ENCODE assay signal across 8 cellular contexts in the genomic region with DNA sequence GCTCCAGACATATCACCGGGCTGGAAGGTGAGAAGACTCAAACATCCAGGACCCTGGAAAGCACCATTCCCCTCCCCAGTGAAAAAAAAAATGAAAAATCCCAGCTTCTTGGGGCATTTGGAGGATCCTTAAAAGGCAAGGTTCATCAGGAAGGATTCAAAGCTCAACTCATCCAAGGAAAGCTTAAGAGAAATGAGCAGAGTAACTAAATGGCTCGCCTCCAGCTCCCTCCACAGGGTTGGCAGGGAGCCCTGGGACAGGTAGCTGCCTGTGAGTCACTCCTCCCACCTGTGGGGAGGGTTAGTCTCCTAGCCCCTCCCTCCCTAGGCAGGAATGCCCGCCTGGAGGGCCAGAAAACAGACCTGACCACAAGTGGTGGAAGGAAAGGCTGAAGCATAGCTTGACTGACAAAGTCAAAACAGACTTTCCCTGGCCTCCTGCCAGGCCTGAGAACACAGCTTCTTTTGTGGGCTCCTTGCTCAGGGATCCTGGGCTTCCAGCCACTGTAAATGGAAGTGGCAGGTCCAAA. TPM values are rescaled to one million over a fixed set of nuclear protein-coding genes. Genes with fewer than 3 reads are reported as not detected.
DNase-seq lines count a peak whose midpoint lies in the region; ATAC-seq and FAIRE-seq lines count a peak whose summit lies in the region.

No MANE protein-coding gene starts in this region.

- intact Hi-C loops in right cardiac atrium (cut with DNase I) = no loop called here

- H3K36me3 ChIP-seq in small intestine (ENCODE audit: control insufficient read depth in 2 of 2, insufficient read depth in 2 of 2, low read length in 2 of 2) = peaks cover 0 to 2% of the 10 kb centered on the region in 2 donors

- H3K27me3 ChIP-seq in right cardiac atrium (ENCODE audit: control insufficient read depth, insufficient read depth) = no peaks in the 10 kb centered on the region
- H3K27me3 ChIP-seq in small intestine (ENCODE audit: control insufficient read depth in 2 of 2, insufficient read depth in 2 of 2, low read length in 2 of 2) = no peaks in the 10 kb centered on the region

- H3K27ac ChIP-seq in right cardiac atrium (ENCODE audit: low read length) (peak overlapping the region; percentile 7), small intestine (ENCODE audit: low read depth in 1 of 2, low read length in 1 of 2) (peak overlapping the region; percentile 95 to 97)

- FAIRE-seq in small intestine (lab: Jason Lieb, UNC) = peak; percentile 57

- H3K4me3 ChIP-seq in right cardiac atrium (ENCODE audit: low read length) (no peak overlapping the region), small intestine (ENCODE audit: low read depth in 1 of 2, low read length in 2 of 2) (peak overlapping the region in 1 of 2 donors; percentile 58)

- H3K4me1 ChIP-seq in right cardiac atrium (ENCODE audit: control insufficient read depth, insufficient read depth, low read length) (peaks cover 18% of the 10 kb centered on the region), small intestine (ENCODE audit: control insufficient read depth in 2 of 2, insufficient read depth in 1 of 2, low read depth in 1 of 2, low read length in 1 of 2) (peaks cover 22 to 25% of the 10 kb centered on the region in 2 donors)

- DNase-seq in NCI-H1417 (lab: John Stamatoyannopoulos, UW) = peak; percentile 46 to 71 (median 62)
- no peak for DNase-seq in NCI-H1417 treated with DMSO at 0.1 percent for 48 hours (lab: John Stamatoyannopoulos, UW)
- peak; percentile 79 for DNase-seq in NCI-H510A (lab: John Stamatoyannopoulos, UW)
- peak; percentile 73 to 76 for DNase-seq in activated T-cell treated with anti-CD3 and anti-CD28 coated beads, Interleukin-2, amount 50 U/mL, for 48 hours
- DNase-seq in right cardiac atrium = peak; percentile 84 to 93 (median 90)
- peak; percentile 99 for DNase-seq in small intestine
- DNase-seq in NOMO-1 treated with DMSO at 0.1 percent for 48 hours (lab: John Stamatoyannopoulos, UW; ENCODE audit: unreplicated experiment) = no peak

- H3K9me3 ChIP-seq in right cardiac atrium (ENCODE audit: control insufficient read depth, low read length) (no peaks in the 10 kb centered on the region), small intestine (ENCODE audit: control insufficient read depth, low read depth) (no peaks in the 10 kb centered on the region)

- ATAC-seq in right cardiac atrium (peak; percentile 10 to 17), HG03045 (IDR thresholded peaks at IDR 0.05; ENCODE audit: unreplicated experiment) (no peak)

- WGBS in right cardiac atrium = 58% methylated on average over 3 of the region's 3 CpGs
- WGBS in small intestine, 3 donors = 12 to 43% (median 36%) methylated on average over 3 of the region's 3 CpGs

RNA-seq across cellular contexts. Expression of gene LAMB3, which starts 0.7 kb away (rescaled TPM):
- 10 to 100 TPM in 2 of 4 donors, 1 to 10 TPM in 2; 3.0 to 13.7 (median 11.0) TPM for total RNA-seq in right cardiac atrium
- polyA plus RNA-seq in right cardiac atrium (4.9 TPM), small intestine (10 to 100 TPM; 33.8 to 62.7 (median 36.5) TPM)

RNA-seq across cellular contexts. Expression of gene G0S2, which starts 22.3 kb away (rescaled TPM):
- 100 to 1,000 TPM in 3 of 4 donors, 10 to 100 TPM in 1; 77.4 to 414 (median 243) TPM for total RNA-seq in right cardiac atrium
- 398 TPM for polyA plus RNA-seq in right cardiac atrium
- polyA plus RNA-seq in small intestine = 100 to 1,000 TPM in 1 of 3 donors, 10 to 100 TPM in 1, 1 to 10 TPM in 1; 6.9 to 141 (median 11.1) TPM

RNA-seq across cellular contexts. Expression of gene HSD11B1, which starts 51.7 kb away (rescaled TPM):
- total RNA-seq in right cardiac atrium = 1 to 10 TPM; 1.0 to 4.3 (median 2.7) TPM
- 1.5 TPM for polyA plus RNA-seq in right cardiac atrium
- 1 to 10 TPM in 2 of 3 donors, not detected in 1; 1.6 to 3.8 TPM for polyA plus RNA-seq in small intestine

Comparison
In these comparisons a context has a peak if more than half of its experiments do, and no peak if none do; other contexts are left out.
1. DNase-seq: peak in NCI-H1417 (3 of 3), NCI-H510A (single experiment), activated T-cell treated with anti-CD3 and anti-CD28 coated beads, Interleukin-2, amount 50 U/mL, for 48 hours (2 of 2), right cardiac atrium (3 of 3) and small intestine (single experiment); none in NCI-H1417 treated with DMSO at 0.1 percent for 48 hours (single experiment) and NOMO-1 treated with DMSO at 0.1 percent for 48 hours (single experiment).